1 cellular context compared by ENCODE assay signal in genomic region chr4:169060396-169061081, GRCh38.
A peak's percentile ranks its signal among the peaks of the same experiment; 100 is the strongest.
TF ChIP-seq lines count a peak whose summit lies in the region.

No MANE protein-coding gene starts in this region.

TF ChIP-seq in liver, 16 proteins besides CTCF, POLR2A, EP300 and RAD21 (continued from another document):
- TF ChIP-seq NR2F2 (IDR thresholded peaks at IDR 0.05) (no peak), FOXA1 (IDR thresholded peaks at IDR 0.05) (no peak), SP1 (IDR thresholded peaks at IDR 0.05) (peak; percentile 52), HNF4A (conservative IDR thresholded peaks at IDR 0.05) (peak; percentile 51 to 64), FOXA2 (IDR thresholded peaks at IDR 0.05) (no peak), GABPA (IDR thresholded peaks at IDR 0.05 in 1 of 2, conservative IDR thresholded peaks at IDR 0.05 in 1 of 2) (no peak), YY1 (IDR thresholded peaks at IDR 0.05) (peak; percentile 30), ATF3 (IDR thresholded peaks at IDR 0.05) (no peak), JUND (IDR thresholded peaks at IDR 0.05) (peak in 1 of 2 donors; percentile 19), EGR1 (IDR thresholded peaks at IDR 0.05; ENCODE audit: low read depth in 2 of 2) (no peak), REST (IDR thresholded peaks at IDR 0.05) (no peak), MAX (IDR thresholded peaks at IDR 0.05) (peak; percentile 39), HNF4G (IDR thresholded peaks at IDR 0.05) (no peak)
